17 cellular contexts compared by ENCODE assay signal in the genomic region with DNA sequence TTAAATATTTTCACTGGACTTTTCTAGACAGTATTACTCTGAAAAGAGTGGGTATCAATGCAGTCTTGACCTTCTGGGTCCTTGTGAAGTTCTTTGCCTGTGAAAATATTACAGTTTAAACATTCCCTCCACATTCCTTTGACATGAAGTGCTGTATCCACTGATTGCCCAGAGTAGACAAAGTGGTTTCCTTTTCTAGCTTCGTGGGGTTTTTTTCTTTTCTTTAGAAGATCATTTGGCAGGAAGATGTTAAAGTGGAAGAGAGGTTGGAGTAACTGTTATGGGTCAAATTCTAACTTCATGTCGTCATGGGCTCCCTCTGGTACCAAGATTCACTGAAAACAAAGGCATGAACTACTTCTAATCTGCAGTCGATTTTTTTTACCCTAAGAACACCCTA.
DNase-seq lines count a peak whose midpoint lies in the region; ATAC-seq, FAIRE-seq and TF ChIP-seq lines count a peak whose summit lies in the region.
"Had no signal": no experiment of that assay in that cellular context is flagged by ENCODE, and none has a peak within 500 bp of the region (broad histone marks: within the 10 kb centered on the region; RNA-seq: fewer than 3 reads in every experiment).

No MANE protein-coding gene starts in this region.

- no peak overlapping the region for H2BK5ac ChIP-seq in mesenchymal stem cell (ENCODE audit: low read depth, low read length, poor library complexity, severe bottlenecking)

- DNase-seq in A172 (ENCODE audit: low spot score): peak; percentile 40
- DNase-seq in H54 (ENCODE audit: insufficient read length, low spot score): peak; percentile 18
- peak; percentile 92 for DNase-seq in astrocyte of the cerebellum (ENCODE audit: low read depth)
- DNase-seq in mesenchymal stem cell: peak; percentile 65
- no peak for DNase-seq in NCI-H2227 (lab: John Stamatoyannopoulos, UW; ENCODE audit: unreplicated experiment)
- no peak for DNase-seq in HUDEP-2 (lab: John Stamatoyannopoulos, UW; ENCODE audit: unreplicated experiment in 76 of 76)
- DNase-seq in DMS114 treated with DMSO at 0.1 percent for 48 hours (lab: John Stamatoyannopoulos, UW; ENCODE audit: unreplicated experiment): no peak
- DNase-seq: activated CD4-positive, alpha-beta T cell treated with anti-CD3 and anti-CD28 coated beads, Interleukin-2, amount 10 ng/mL, durations not matched to agents 24 days and 14 days; left ventricle myocardium inferior; T-helper 9 cell; transverse colon had no signal

- ATAC-seq in HG03342 (IDR thresholded peaks at IDR 0.05; ENCODE audit: unreplicated experiment): no peak
- ATAC-seq: A549, Right ventricle myocardium inferior had no signal

- no peak overlapping the region for H4K91ac ChIP-seq in mesenchymal stem cell (ENCODE audit: low read length)

- in situ Hi-C loops in astrocyte of the cerebellum (cut with HindIII; ENCODE audit: low sequenced_read_pairs): no loop called here

- no peak overlapping the region for H3K4ac ChIP-seq in mesenchymal stem cell (ENCODE audit: low read depth in 1 of 2, low read length in 2 of 2)

- H2BK12ac ChIP-seq in mesenchymal stem cell (ENCODE audit: low read length in 2 of 2): no peak overlapping the region

- TF ChIP-seq POLR2A in H54 (IDR thresholded peaks at IDR 0.05; ENCODE audit: low read depth, low read length): no peak

- no peak overlapping the region for H3K23ac ChIP-seq in mesenchymal stem cell (ENCODE audit: low read length in 2 of 2)

- no peaks in the 10 kb centered on the region for H3K36me3 ChIP-seq in mesenchymal stem cell (ENCODE audit: control insufficient read depth in 1 of 2, insufficient read depth in 2 of 2, low read depth in 1 of 2, low read length in 2 of 2)
- H3K36me3 ChIP-seq: esophagus muscularis mucosa, left ventricle myocardium inferior, transverse colon had no signal

- H3K14ac ChIP-seq in mesenchymal stem cell (ENCODE audit: low read length in 2 of 2): no peak overlapping the region

- H3K27me3 ChIP-seq in mesenchymal stem cell (ENCODE audit: control insufficient read depth in 1 of 2, insufficient read depth in 1 of 2, low read length in 2 of 2): no peaks in the 10 kb centered on the region
- H3K27me3 ChIP-seq: esophagus muscularis mucosa, transverse colon had no signal

- no peak overlapping the region for H4K8ac ChIP-seq in mesenchymal stem cell (ENCODE audit: low read length)

- H3K4me3 ChIP-seq in astrocyte of the cerebellum (ENCODE audit: low read depth, low read length) (no peak overlapping the region), mesenchymal stem cell (ENCODE audit: insufficient read depth in 1 of 2, low read depth in 1 of 2, low read length in 2 of 2) (no peak overlapping the region)
- H3K4me3 ChIP-seq: A549, coronary artery, esophagus muscularis mucosa, left ventricle myocardium inferior, transverse colon had no signal

- no peak overlapping the region for H2BK15ac ChIP-seq in mesenchymal stem cell (ENCODE audit: low read depth, poor library complexity, severe bottlenecking)

- FAIRE-seq in H54 (lab: Jason Lieb, UNC): peak; percentile 74
- FAIRE-seq: A549, D721Med had no signal

- H2AK5ac ChIP-seq in mesenchymal stem cell (ENCODE audit: low read length, severe bottlenecking): no peak overlapping the region

- no peaks in the 10 kb centered on the region for H3K4me1 ChIP-seq in mesenchymal stem cell (ENCODE audit: control insufficient read depth, insufficient read depth, low read depth, low read length)
- H3K4me1 ChIP-seq: A549, transverse colon had no signal

- no peaks in the 10 kb centered on the region for H3K79me1 ChIP-seq in mesenchymal stem cell (replicated peaks; ENCODE audit: low read length, poor library complexity, severe bottlenecking)

- H3K27ac ChIP-seq in mesenchymal stem cell (ENCODE audit: low read length, poor library complexity, severe bottlenecking): peak overlapping the region; percentile 95
- H3K27ac ChIP-seq: A549, coronary artery, esophagus muscularis mucosa, left ventricle myocardium inferior, transverse colon had no signal

- no peak overlapping the region for H2BK120ac ChIP-seq in mesenchymal stem cell (ENCODE audit: low read depth, low read length)

- no peak overlapping the region for H2AFZ ChIP-seq in mesenchymal stem cell (ENCODE audit: low read depth, low read length)

- WGBS in mesenchymal stem cell: 7% methylated on average over 3 of the region's 3 CpGs

- H3K9ac ChIP-seq in mesenchymal stem cell (ENCODE audit: low read length): peak overlapping the region; percentile 37

- no peak for TF ChIP-seq CTCF in astrocyte of the cerebellum (IDR thresholded peaks at IDR 0.05; ENCODE audit: low read depth, low read length, missing control alignments)

- no peak overlapping the region for H3K18ac ChIP-seq in mesenchymal stem cell (ENCODE audit: low read depth in 1 of 2, low read length in 2 of 2)

- H3K4me2 ChIP-seq in mesenchymal stem cell (ENCODE audit: low read length, poor library complexity, severe bottlenecking): no peak overlapping the region
- H3K4me2 ChIP-seq: A549 had no signal

- peaks cover 3% of the 10 kb centered on the region for H3K9me3 ChIP-seq in mesenchymal stem cell (ENCODE audit: control insufficient read depth, low read length)
- H3K9me3 ChIP-seq: esophagus muscularis mucosa, transverse colon had no signal

Comparison
In these comparisons a context has a peak if more than half of its experiments do, and no peak if none do; other contexts are left out.
1. DNase-seq: peak in A172 (single experiment), H54 (single experiment), astrocyte of the cerebellum (single experiment) and mesenchymal stem cell (single experiment); none in NCI-H2227 (single experiment), HUDEP-2 (0 of 76) and DMS114 treated with DMSO at 0.1 percent for 48 hours (single experiment).